Comparison of ENCODE assay signal across 17 cellular contexts in genomic region chr11:71977090-71977489, GRCh38. TPM values are rescaled to one million over a fixed set of nuclear protein-coding genes. Genes with fewer than 3 reads are reported as not detected.
"Had no signal": no experiment of that assay in that cellular context is flagged by ENCODE, and none has a peak within 500 bp of the region (broad histone marks: within the 10 kb centered on the region; RNA-seq: fewer than 3 reads in every experiment).

No MANE protein-coding gene starts in this region.

- H3K9me3 Mint-ChIP-seq: activated naive CD4-positive, alpha-beta T cell treated with anti-CD3 and anti-CD28 coated beads, Interleukin-2, amount 50 U/mL, for 72 hours; activated naive CD8-positive, alpha-beta T cell treated with anti-CD3 and anti-CD28 coated beads, Interleukin-2, amount 50 U/mL, for 24 hours; activated T-cell treated with anti-CD3 and anti-CD28 coated beads, Interleukin-2, amount 50 U/mL, for 4 hours; central memory CD8-positive, alpha-beta T cell; T-helper 1 cell treated with Interleukin-12 subunit alpha and Interleukin-12 subunit beta and Interleukin-4 antibody, amounts not matched to agents 30 μg/mL and 1 μg/mL, for 36 hours had no signal

- H3K9me3 ChIP-seq: ascending aorta, body of pancreas had no signal

- H3K4me2 ChIP-seq: KMS-11, PC-9 had no signal

- H3K27ac Mint-ChIP-seq: activated CD8-positive, alpha-beta T cell treated with anti-CD3 and anti-CD28 coated beads, Interleukin-2, amount 10 ng/mL, durations not matched to agents 7 days and 5 days; activated naive CD8-positive, alpha-beta T cell treated with anti-CD3 and anti-CD28 coated beads, Interleukin-2, amount 50 U/mL, for 24 hours had no signal

- H3K27ac ChIP-seq: ascending aorta, body of pancreas, KMS-11, PC-9 had no signal

- H3K4me3 ChIP-seq: ascending aorta, body of pancreas, PC-9 had no signal

- H3K4me3 Mint-ChIP-seq: activated CD8-positive, alpha-beta T cell treated with anti-CD3 and anti-CD28 coated beads, Interleukin-2, amount 10 ng/mL, durations not matched to agents 7 days and 5 days; activated naive CD8-positive, alpha-beta T cell treated with anti-CD3 and anti-CD28 coated beads, Interleukin-2, amount 50 U/mL, for 24 hours; activated T-cell treated with anti-CD3 and anti-CD28 coated beads, Interleukin-2, amount 50 U/mL, for 4 hours; central memory CD8-positive, alpha-beta T cell; T-helper 1 cell treated with Interleukin-12 subunit alpha and Interleukin-12 subunit beta and Interleukin-4 antibody, amounts not matched to agents 30 μg/mL and 1 μg/mL, for 36 hours had no signal

- H3K4me1 ChIP-seq: ascending aorta, body of pancreas had no signal

- FAIRE-seq: bronchial epithelial cell had no signal

- DNase-seq: activated CD4-positive, CD25-positive, alpha-beta regulatory T cell treated with anti-CD3 and anti-CD28 coated beads, Interleukin-2, amount 50 U/mL, for 72 hours; activated CD8-positive, alpha-beta memory T cell treated with anti-CD3 and anti-CD28 coated beads, Interleukin-2, amount 50 U/mL, for 48 hours; amniotic stem cell; NCI-H1930; NCI-H510A; SHP77 treated with DMSO at 0.1 percent for 48 hours had no signal

- H2AFZ ChIP-seq: PC-9 had no signal

- ATAC-seq: activated naive CD8-positive, alpha-beta T cell treated with anti-CD3 and anti-CD28 coated beads, Interleukin-2, amount 50 U/mL, for 24 hours had no signal

RNA-seq across cellular contexts. Expression of gene XNDC1N, which starts 48.7 kb away (rescaled TPM):
- total RNA-seq: ascending aorta had no signal
